1 cellular context compared by ENCODE assay signal in the genomic region with DNA sequence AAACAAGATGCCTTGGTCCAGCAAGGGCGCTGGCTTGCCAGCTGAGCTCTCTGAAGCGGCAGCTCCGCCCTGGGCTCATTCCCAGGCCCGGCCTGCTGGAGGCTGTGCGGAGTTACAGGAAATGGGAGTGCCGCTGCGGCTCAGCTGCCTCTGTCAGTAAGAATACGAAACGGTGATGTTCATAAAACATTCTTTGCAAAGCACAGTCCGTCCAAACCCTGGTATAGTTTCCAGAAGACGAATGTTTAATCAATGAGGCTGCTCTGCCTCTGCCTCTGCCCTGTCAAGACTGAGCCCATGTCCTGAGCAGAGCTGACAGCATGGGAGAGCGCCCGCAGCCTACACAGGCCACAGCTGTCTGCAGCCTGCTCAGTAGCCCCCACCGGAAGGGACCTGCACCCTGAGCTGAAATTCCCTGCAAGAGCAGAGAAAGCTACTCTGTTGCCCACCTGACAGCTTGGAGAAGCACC.
TF ChIP-seq lines count a peak whose summit lies in the region.

No MANE protein-coding gene starts in this region.

TF ChIP-seq in HepG2, 621 proteins besides CTCF, POLR2A, EP300 and RAD21 (continued from another document and continues in another):
- TF ChIP-seq ZFY (CRISPR knock-in tag; IDR thresholded peaks at IDR 0.05) (peak; percentile 44; the same call in 1 of the 2 replicates), KDM2A (CRISPR knock-in tag; IDR thresholded peaks at IDR 0.05; ENCODE audit: borderline replicate concordance, low read depth) (no peak), ZNF672 (CRISPR knock-in tag; IDR thresholded peaks at IDR 0.05) (no peak), ZNF547 (CRISPR knock-in tag; IDR thresholded peaks at IDR 0.05) (no peak), RXRA (CRISPR knock-in tag; IDR thresholded peaks at IDR 0.05) (0 out of 2 replicates have a peak, but pooled peaks have one; percentile 24), ELF1 (CRISPR knock-in tag; IDR thresholded peaks at IDR 0.05) (0 out of 2 replicates have a peak, but pooled peaks have one; percentile 37), STAG1 (CRISPR knock-in tag; IDR thresholded peaks at IDR 0.05) (peak; percentile 42), SAP130 (CRISPR knock-in tag; IDR thresholded peaks at IDR 0.05; ENCODE audit: low read depth) (peak; percentile 46; the same call in 1 of the 2 replicates), ZNF598 (CRISPR knock-in tag; IDR thresholded peaks at IDR 0.05; ENCODE audit: borderline replicate concordance) (peak; percentile 48; the same call in 1 of the 2 replicates), ZNF768 (CRISPR knock-in tag; IDR thresholded peaks at IDR 0.05) (peak; percentile 28; the same call in 1 of the 2 replicates), NCOA1 (CRISPR knock-in tag; IDR thresholded peaks at IDR 0.05) (no peak), ZNF883 (CRISPR knock-in tag; IDR thresholded peaks at IDR 0.05; ENCODE audit: not compliant biosample characterization) (peak; percentile 25), ZSCAN31 (CRISPR knock-in tag; IDR thresholded peaks at IDR 0.05; ENCODE audit: low read depth) (no peak), MYC (CRISPR knock-in tag; IDR thresholded peaks at IDR 0.05; ENCODE audit: borderline replicate concordance) (peak; percentile 12; the same call in 1 of the 2 replicates), ZFX (CRISPR knock-in tag; IDR thresholded peaks at IDR 0.05; ENCODE audit: low read depth) (peak; percentile 33; the same call in 1 of the 2 replicates), NRL (CRISPR knock-in tag; IDR thresholded peaks at IDR 0.05; ENCODE audit: borderline replicate concordance) (peak; percentile 41; the same call in 1 of the 2 replicates), GABPB1 (CRISPR knock-in tag; IDR thresholded peaks at IDR 0.05) (peak; percentile 32; the same call in 1 of the 2 replicates)
- TF ChIP-seq, protein P1, sequence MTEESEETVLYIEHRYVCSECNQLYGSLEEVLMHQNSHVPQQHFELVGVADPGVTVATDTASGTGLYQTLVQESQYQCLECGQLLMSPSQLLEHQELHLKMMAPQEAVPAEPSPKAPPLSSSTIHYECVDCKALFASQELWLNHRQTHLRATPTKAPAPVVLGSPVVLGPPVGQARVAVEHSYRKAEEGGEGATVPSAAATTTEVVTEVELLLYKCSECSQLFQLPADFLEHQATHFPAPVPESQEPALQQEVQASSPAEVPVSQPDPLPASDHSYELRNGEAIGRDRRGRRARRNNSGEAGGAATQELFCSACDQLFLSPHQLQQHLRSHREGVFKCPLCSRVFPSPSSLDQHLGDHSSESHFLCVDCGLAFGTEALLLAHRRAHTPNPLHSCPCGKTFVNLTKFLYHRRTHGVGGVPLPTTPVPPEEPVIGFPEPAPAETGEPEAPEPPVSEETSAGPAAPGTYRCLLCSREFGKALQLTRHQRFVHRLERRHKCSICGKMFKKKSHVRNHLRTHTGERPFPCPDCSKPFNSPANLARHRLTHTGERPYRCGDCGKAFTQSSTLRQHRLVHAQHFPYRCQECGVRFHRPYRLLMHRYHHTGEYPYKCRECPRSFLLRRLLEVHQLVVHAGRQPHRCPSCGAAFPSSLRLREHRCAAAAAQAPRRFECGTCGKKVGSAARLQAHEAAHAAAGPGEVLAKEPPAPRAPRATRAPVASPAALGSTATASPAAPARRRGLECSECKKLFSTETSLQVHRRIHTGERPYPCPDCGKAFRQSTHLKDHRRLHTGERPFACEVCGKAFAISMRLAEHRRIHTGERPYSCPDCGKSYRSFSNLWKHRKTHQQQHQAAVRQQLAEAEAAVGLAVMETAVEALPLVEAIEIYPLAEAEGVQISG (CRISPR knock-in tag; IDR thresholded peaks at IDR 0.05), result peak; percentile 32; the same call in 1 of the 2 replicates
- TF ChIP-seq, protein P2, sequence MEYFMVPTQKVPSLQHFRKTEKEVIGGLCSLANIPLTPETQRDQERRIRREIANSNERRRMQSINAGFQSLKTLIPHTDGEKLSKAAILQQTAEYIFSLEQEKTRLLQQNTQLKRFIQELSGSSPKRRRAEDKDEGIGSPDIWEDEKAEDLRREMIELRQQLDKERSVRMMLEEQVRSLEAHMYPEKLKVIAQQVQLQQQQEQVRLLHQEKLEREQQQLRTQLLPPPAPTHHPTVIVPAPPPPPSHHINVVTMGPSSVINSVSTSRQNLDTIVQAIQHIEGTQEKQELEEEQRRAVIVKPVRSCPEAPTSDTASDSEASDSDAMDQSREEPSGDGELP (IDR thresholded peaks at IDR 0.05; ENCODE audit: borderline replicate concordance, low read depth), result peak; percentile 56; the same call in 1 of the 2 replicates
- TF ChIP-seq, protein P3, sequence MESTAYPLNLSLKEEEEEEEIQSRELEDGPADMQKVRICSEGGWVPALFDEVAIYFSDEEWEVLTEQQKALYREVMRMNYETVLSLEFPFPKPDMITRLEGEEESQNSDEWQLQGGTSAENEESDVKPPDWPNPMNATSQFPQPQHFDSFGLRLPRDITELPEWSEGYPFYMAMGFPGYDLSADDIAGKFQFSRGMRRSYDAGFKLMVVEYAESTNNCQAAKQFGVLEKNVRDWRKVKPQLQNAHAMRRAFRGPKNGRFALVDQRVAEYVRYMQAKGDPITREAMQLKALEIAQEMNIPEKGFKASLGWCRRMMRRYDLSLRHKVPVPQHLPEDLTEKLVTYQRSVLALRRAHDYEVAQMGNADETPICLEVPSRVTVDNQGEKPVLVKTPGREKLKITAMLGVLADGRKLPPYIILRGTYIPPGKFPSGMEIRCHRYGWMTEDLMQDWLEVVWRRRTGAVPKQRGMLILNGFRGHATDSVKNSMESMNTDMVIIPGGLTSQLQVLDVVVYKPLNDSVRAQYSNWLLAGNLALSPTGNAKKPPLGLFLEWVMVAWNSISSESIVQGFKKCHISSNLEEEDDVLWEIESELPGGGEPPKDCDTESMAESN (CRISPR knock-in tag; conservative IDR thresholded peaks at IDR 0.05), result no peak
- TF ChIP-seq, protein P4, sequence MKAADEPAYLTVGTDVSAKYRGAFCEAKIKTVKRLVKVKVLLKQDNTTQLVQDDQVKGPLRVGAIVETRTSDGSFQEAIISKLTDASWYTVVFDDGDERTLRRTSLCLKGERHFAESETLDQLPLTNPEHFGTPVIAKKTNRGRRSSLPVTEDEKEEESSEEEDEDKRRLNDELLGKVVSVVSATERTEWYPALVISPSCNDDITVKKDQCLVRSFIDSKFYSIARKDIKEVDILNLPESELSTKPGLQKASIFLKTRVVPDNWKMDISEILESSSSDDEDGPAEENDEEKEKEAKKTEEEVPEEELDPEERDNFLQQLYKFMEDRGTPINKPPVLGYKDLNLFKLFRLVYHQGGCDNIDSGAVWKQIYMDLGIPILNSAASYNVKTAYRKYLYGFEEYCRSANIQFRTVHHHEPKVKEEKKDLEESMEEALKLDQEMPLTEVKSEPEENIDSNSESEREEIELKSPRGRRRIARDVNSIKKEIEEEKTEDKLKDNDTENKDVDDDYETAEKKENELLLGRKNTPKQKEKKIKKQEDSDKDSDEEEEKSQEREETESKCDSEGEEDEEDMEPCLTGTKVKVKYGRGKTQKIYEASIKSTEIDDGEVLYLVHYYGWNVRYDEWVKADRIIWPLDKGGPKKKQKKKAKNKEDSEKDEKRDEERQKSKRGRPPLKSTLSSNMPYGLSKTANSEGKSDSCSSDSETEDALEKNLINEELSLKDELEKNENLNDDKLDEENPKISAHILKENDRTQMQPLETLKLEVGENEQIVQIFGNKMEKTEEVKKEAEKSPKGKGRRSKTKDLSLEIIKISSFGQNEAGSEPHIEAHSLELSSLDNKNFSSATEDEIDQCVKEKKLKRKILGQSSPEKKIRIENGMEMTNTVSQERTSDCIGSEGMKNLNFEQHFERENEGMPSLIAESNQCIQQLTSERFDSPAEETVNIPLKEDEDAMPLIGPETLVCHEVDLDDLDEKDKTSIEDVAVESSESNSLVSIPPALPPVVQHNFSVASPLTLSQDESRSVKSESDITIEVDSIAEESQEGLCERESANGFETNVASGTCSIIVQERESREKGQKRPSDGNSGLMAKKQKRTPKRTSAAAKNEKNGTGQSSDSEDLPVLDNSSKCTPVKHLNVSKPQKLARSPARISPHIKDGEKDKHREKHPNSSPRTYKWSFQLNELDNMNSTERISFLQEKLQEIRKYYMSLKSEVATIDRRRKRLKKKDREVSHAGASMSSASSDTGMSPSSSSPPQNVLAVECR (CRISPR knock-in tag; IDR thresholded peaks at IDR 0.05; ENCODE audit: borderline replicate concordance), result 0 out of 2 replicates have a peak, but pooled peaks have one; percentile 4
- TF ChIP-seq, protein P5, sequence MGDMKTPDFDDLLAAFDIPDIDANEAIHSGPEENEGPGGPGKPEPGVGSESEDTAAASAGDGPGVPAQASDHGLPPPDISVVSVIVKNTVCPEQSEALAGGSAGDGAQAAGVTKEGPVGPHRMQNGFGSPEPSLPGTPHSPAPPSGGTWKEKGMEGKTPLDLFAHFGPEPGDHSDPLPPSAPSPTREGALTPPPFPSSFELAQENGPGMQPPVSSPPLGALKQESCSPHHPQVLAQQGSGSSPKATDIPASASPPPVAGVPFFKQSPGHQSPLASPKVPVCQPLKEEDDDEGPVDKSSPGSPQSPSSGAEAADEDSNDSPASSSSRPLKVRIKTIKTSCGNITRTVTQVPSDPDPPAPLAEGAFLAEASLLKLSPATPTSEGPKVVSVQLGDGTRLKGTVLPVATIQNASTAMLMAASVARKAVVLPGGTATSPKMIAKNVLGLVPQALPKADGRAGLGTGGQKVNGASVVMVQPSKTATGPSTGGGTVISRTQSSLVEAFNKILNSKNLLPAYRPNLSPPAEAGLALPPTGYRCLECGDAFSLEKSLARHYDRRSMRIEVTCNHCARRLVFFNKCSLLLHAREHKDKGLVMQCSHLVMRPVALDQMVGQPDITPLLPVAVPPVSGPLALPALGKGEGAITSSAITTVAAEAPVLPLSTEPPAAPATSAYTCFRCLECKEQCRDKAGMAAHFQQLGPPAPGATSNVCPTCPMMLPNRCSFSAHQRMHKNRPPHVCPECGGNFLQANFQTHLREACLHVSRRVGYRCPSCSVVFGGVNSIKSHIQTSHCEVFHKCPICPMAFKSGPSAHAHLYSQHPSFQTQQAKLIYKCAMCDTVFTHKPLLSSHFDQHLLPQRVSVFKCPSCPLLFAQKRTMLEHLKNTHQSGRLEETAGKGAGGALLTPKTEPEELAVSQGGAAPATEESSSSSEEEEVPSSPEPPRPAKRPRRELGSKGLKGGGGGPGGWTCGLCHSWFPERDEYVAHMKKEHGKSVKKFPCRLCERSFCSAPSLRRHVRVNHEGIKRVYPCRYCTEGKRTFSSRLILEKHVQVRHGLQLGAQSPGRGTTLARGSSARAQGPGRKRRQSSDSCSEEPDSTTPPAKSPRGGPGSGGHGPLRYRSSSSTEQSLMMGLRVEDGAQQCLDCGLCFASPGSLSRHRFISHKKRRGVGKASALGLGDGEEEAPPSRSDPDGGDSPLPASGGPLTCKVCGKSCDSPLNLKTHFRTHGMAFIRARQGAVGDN (CRISPR knock-in tag; IDR thresholded peaks at IDR 0.05), result peak; percentile 65
- TF ChIP-seq, protein P6, sequence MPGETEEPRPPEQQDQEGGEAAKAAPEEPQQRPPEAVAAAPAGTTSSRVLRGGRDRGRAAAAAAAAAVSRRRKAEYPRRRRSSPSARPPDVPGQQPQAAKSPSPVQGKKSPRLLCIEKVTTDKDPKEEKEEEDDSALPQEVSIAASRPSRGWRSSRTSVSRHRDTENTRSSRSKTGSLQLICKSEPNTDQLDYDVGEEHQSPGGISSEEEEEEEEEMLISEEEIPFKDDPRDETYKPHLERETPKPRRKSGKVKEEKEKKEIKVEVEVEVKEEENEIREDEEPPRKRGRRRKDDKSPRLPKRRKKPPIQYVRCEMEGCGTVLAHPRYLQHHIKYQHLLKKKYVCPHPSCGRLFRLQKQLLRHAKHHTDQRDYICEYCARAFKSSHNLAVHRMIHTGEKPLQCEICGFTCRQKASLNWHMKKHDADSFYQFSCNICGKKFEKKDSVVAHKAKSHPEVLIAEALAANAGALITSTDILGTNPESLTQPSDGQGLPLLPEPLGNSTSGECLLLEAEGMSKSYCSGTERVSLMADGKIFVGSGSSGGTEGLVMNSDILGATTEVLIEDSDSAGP (CRISPR knock-in tag; IDR thresholded peaks at IDR 0.05; ENCODE audit: borderline replicate concordance), result peak; percentile 24; the same call in 1 of the 2 replicates
- TF ChIP-seq, protein P7, sequence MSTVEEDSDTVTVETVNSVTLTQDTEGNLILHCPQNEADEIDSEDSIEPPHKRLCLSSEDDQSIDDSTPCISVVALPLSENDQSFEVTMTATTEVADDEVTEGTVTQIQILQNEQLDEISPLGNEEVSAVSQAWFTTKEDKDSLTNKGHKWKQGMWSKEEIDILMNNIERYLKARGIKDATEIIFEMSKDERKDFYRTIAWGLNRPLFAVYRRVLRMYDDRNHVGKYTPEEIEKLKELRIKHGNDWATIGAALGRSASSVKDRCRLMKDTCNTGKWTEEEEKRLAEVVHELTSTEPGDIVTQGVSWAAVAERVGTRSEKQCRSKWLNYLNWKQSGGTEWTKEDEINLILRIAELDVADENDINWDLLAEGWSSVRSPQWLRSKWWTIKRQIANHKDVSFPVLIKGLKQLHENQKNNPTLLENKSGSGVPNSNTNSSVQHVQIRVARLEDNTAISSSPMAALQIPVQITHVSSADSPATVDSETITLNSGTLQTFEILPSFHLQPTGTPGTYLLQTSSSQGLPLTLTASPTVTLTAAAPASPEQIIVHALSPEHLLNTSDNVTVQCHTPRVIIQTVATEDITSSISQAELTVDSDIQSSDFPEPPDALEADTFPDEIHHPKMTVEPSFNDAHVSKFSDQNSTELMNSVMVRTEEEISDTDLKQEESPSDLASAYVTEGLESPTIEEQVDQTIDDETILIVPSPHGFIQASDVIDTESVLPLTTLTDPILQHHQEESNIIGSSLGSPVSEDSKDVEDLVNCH (CRISPR knock-in tag; IDR thresholded peaks at IDR 0.05), result no peak
